Comparison of ENCODE assay signal across 23 cellular contexts in genomic region chr10:124622158-124622557, GRCh38.
DNase-seq lines count a peak whose midpoint lies in the region; ATAC-seq and TF ChIP-seq lines count a peak whose summit lies in the region.
"Had no signal": no experiment of that assay in that cellular context is flagged by ENCODE, and none has a peak within 500 bp of the region (broad histone marks: within the 10 kb centered on the region; RNA-seq: fewer than 3 reads in every experiment).

No MANE protein-coding gene starts in this region.

- H3K9me3 ChIP-seq in cardiac muscle cell (ENCODE audit: low read depth), result no peaks in the 10 kb centered on the region
- H3K9me3 ChIP-seq: A549, stomach had no signal

- H3K27me3 Mint-ChIP-seq in brain, result no peaks in the 10 kb centered on the region
- no peaks in the 10 kb centered on the region for H3K27me3 Mint-ChIP-seq in naive B cell
- H3K27me3 Mint-ChIP-seq: activated CD4-positive, alpha-beta memory T cell treated with anti-CD3 and anti-CD28 coated beads, Interleukin-2, amount 10 ng/mL, durations not matched to agents 7 days and 5 days; CD4-positive, CD25-positive, alpha-beta regulatory T cell; natural killer cell treated with Interleukin-12 subunit alpha and Interleukin-12 subunit beta and Interleukin-15 and Interleukin-18, amount 100 ng/mL, for 72 hours had no signal

- TF ChIP-seq CTCF in cardiac muscle cell (IDR thresholded peaks at IDR 0.05; ENCODE audit: low read depth, low read length) (no peak), brain (conservative IDR thresholded peaks at IDR 0.05) (no peak)

- H3K27ac Mint-ChIP-seq in brain, result peak overlapping the region in 3 of 5 experiments; percentile 80 to 96 (median 82)
- H3K27ac Mint-ChIP-seq in naive B cell, result peak overlapping the region; percentile 91 to 98 (median 97)
- H3K27ac Mint-ChIP-seq: activated CD4-positive, alpha-beta memory T cell treated with anti-CD3 and anti-CD28 coated beads, Interleukin-2, amount 10 ng/mL, durations not matched to agents 7 days and 5 days; CD4-positive, CD25-positive, alpha-beta regulatory T cell; natural killer cell treated with Interleukin-12 subunit alpha and Interleukin-12 subunit beta and Interleukin-15 and Interleukin-18, amount 100 ng/mL, for 72 hours had no signal

- H3K27ac ChIP-seq in cardiac muscle cell, result peak overlapping the region; percentile 51
- H3K27ac ChIP-seq: A549, stomach, WERI-Rb-1 had no signal

- no peak overlapping the region for H3K4me3 Mint-ChIP-seq in brain
- H3K4me3 Mint-ChIP-seq in naive B cell, result peak overlapping the region in 6 of 8 donors; percentile 25 to 78 (median 56)
- H3K4me3 Mint-ChIP-seq: activated CD4-positive, alpha-beta memory T cell treated with anti-CD3 and anti-CD28 coated beads, Interleukin-2, amount 10 ng/mL, durations not matched to agents 7 days and 5 days; natural killer cell treated with Interleukin-12 subunit alpha and Interleukin-12 subunit beta and Interleukin-15 and Interleukin-18, amount 100 ng/mL, for 72 hours had no signal

- H3K4me1 ChIP-seq in cardiac muscle cell (ENCODE audit: low read depth), result peaks cover 21% of the 10 kb centered on the region

- peaks cover 44% of the 10 kb centered on the region for H3K4me1 Mint-ChIP-seq in brain
- peaks cover 57 to 96% (median 92%) of the 10 kb centered on the region in 3 donors for H3K4me1 Mint-ChIP-seq in naive B cell

- intact Hi-C loops in cardiac septum (cut with DNase I), result loop anchor here (2.0 kb wide), 1 partner anchor 63 kb away; no protein-coding TSS in a partner anchor

- H3K4me3 ChIP-seq in cardiac muscle cell, result no peak overlapping the region
- H3K4me3 ChIP-seq: A549, skin epidermis, stomach had no signal

- H3K9me3 Mint-ChIP-seq in brain (no peaks in the 10 kb centered on the region), naive B cell (no peaks in the 10 kb centered on the region)
- H3K9me3 Mint-ChIP-seq: activated CD4-positive, alpha-beta memory T cell treated with anti-CD3 and anti-CD28 coated beads, Interleukin-2, amount 10 ng/mL, durations not matched to agents 7 days and 5 days; CD4-positive, CD25-positive, alpha-beta regulatory T cell; natural killer cell treated with Interleukin-12 subunit alpha and Interleukin-12 subunit beta and Interleukin-15 and Interleukin-18, amount 100 ng/mL, for 72 hours had no signal

- H3K36me3 ChIP-seq in cardiac muscle cell, result no peaks in the 10 kb centered on the region
- H3K36me3 ChIP-seq: WERI-Rb-1 had no signal

- H3K27me3 ChIP-seq in cardiac muscle cell, result no peaks in the 10 kb centered on the region
- H3K27me3 ChIP-seq: stomach had no signal

- H3K36me3 Mint-ChIP-seq in brain (peaks cover 4% of the 10 kb centered on the region), naive B cell (no peaks in the 10 kb centered on the region)
- H3K36me3 Mint-ChIP-seq: natural killer cell treated with Interleukin-12 subunit alpha and Interleukin-12 subunit beta and Interleukin-15 and Interleukin-18, amount 100 ng/mL, for 72 hours had no signal

- no peak for ATAC-seq in naive B cell (ENCODE audit: low read depth in 2 of 2)
- no peak for ATAC-seq in GM19035 (IDR thresholded peaks at IDR 0.05; ENCODE audit: unreplicated experiment)
- ATAC-seq in HG03442 (IDR thresholded peaks at IDR 0.05; ENCODE audit: unreplicated experiment), result no peak
- ATAC-seq: A549; HCT116; natural killer cell treated with Interleukin-12 subunit alpha and Interleukin-12 subunit beta and Interleukin-15 and Interleukin-18, amount 100 ng/mL, for 72 hours had no signal

- DNase-seq in cardiac muscle cell (ENCODE audit: low read depth in 1 of 2, low spot score in 1 of 2) (no peak), cardiac septum (ENCODE audit: low spot score) (no peak), naive B cell (no peak), pons (ENCODE audit: low spot score) (no peak), NCI-H82 (lab: John Stamatoyannopoulos, UW) (no peak)
- DNase-seq: activated CD4-positive, alpha-beta memory T cell treated with anti-CD3 and anti-CD28 coated beads, Interleukin-2, amount 10 ng/mL, durations not matched to agents 7 days and 5 days; activated naive CD4-positive, alpha-beta T cell treated with Interleukin-2 at 50 U/mL for 16 hours; activated T-cell treated with anti-CD3 and anti-CD28 coated beads, Interleukin-2, amount 50 U/mL, for 1 hour; CD4-positive, CD25-positive, alpha-beta regulatory T cell; islet precursor cell; mesenchymal stem cell; MM.1S; NCI-H446; stimulated activated CD4-positive, alpha-beta T cell treated with anti-CD3 and anti-CD28 coated beads, Interleukin-2, amount 100 ng/mL, for 48 hours; stomach; WERI-Rb-1 had no signal

Comparison
In these comparisons a context has a peak if more than half of its experiments do, and no peak if none do; other contexts are left out.
1. H3K4me3 Mint-ChIP-seq: peak in naive B cell (6 of 8); none in brain (0 of 5).